18 cellular contexts compared by ENCODE assay signal in genomic region chr4:123849495-123849894, GRCh38.
DNase-seq lines count a peak whose midpoint lies in the region; ATAC-seq and TF ChIP-seq lines count a peak whose summit lies in the region.
"Had no signal": no experiment of that assay in that cellular context is flagged by ENCODE, and none has a peak within 500 bp of the region (broad histone marks: within the 10 kb centered on the region; RNA-seq: fewer than 3 reads in every experiment).

No MANE protein-coding gene starts in this region.

- H3K4me1 ChIP-seq in left ventricle myocardium inferior (peaks cover 11% of the 10 kb centered on the region), right atrium auricular region (no peaks in the 10 kb centered on the region), smooth muscle cell (ENCODE audit: low read depth) (peaks cover 6% of the 10 kb centered on the region)

- H3K27ac ChIP-seq in left ventricle myocardium inferior (replicated peaks): peak overlapping the region; percentile 70
- peak overlapping the region in 1 of 2 donors; percentile 54 for H3K27ac ChIP-seq in right atrium auricular region
- no peak overlapping the region for H3K27ac ChIP-seq in smooth muscle cell (ENCODE audit: low read depth)
- H3K27ac ChIP-seq: KMS-11, PC-9, SJCRH30 had no signal

- ATAC-seq in esophagus mucosa: no peak

- intact Hi-C loops in left ventricle myocardium inferior (cut with micrococcal nuclease): no loop called here

- H4K20me1 ChIP-seq in smooth muscle cell (ENCODE audit: low read depth): no peaks in the 10 kb centered on the region

- H3K36me3 ChIP-seq in left ventricle myocardium inferior: no peaks in the 10 kb centered on the region
- no peaks in the 10 kb centered on the region for H3K36me3 ChIP-seq in right atrium auricular region
- no peaks in the 10 kb centered on the region for H3K36me3 ChIP-seq in smooth muscle cell (ENCODE audit: low read depth)

- no peak overlapping the region for H3K9ac ChIP-seq in smooth muscle cell (ENCODE audit: low read depth)
- H3K9ac ChIP-seq: KMS-11 had no signal

- H3K27me3 ChIP-seq in left ventricle myocardium inferior (ENCODE audit: low read depth) (no peaks in the 10 kb centered on the region), right atrium auricular region (no peaks in the 10 kb centered on the region), smooth muscle cell (ENCODE audit: low read depth) (no peaks in the 10 kb centered on the region)
- H3K27me3 ChIP-seq: SJCRH30 had no signal

- no peaks in the 10 kb centered on the region for H3F3A ChIP-seq in smooth muscle cell (ENCODE audit: low read depth)

- H3K9me3 ChIP-seq in left ventricle myocardium inferior (replicated peaks) (peaks cover 11% of the 10 kb centered on the region), right atrium auricular region (no peaks in the 10 kb centered on the region), smooth muscle cell (replicated peaks; ENCODE audit: low read depth) (no peaks in the 10 kb centered on the region)
- H3K9me3 ChIP-seq: SJCRH30 had no signal

- peak overlapping the region; percentile 73 for H2AFZ ChIP-seq in smooth muscle cell (ENCODE audit: low read depth)
- H2AFZ ChIP-seq: PC-9 had no signal

- TF ChIP-seq CTCF in left ventricle myocardium inferior (IDR thresholded peaks at IDR 0.05; ENCODE audit: borderline replicate concordance): no peak
- no peak for TF ChIP-seq CTCF in right atrium auricular region (IDR thresholded peaks at IDR 0.05)
- no peak for TF ChIP-seq CTCF in smooth muscle cell (IDR thresholded peaks at IDR 0.05; ENCODE audit: borderline replicate concordance, insufficient read depth, poor library complexity, severe bottlenecking)

- DNase-seq in NCI-H1105 treated with DMSO at 0.1 percent for 48 hours (lab: John Stamatoyannopoulos, UW) (peak; percentile 14), NCI-H1105 (lab: John Stamatoyannopoulos, UW) (no peak), left ventricle myocardium inferior (no peak), right atrium auricular region (ENCODE audit: low spot score) (no peak), left kidney (ENCODE audit: low read depth, low spot score) (peak; percentile 12), smooth muscle cell (lab: John Stamatoyannopoulos, UW; ENCODE audit: unreplicated experiment) (no peak), KG1 (lab: John Stamatoyannopoulos, UW) (no peak)
- DNase-seq: 8988T, H9, NCI-H1436 treated with DMSO at 0.1 percent for 48 hours, NCI-H2029, NCI-H2171 treated with DMSO at 0.1 percent for 48 hours, NCI-H446, NCI-H774, PC-9, SJCRH30 had no signal

- 63% methylated on average over 1 of the region's 1 CpG for WGBS in smooth muscle cell (ENCODE audit: low lambda C conversion rate)

- no peak overlapping the region for H3K4me2 ChIP-seq in smooth muscle cell
- H3K4me2 ChIP-seq: KMS-11, PC-9 had no signal

- H3K4me3 ChIP-seq in left ventricle myocardium inferior: no peak overlapping the region
- H3K4me3 ChIP-seq in right atrium auricular region: no peak overlapping the region
- H3K4me3 ChIP-seq in smooth muscle cell: no peak overlapping the region
- H3K4me3 ChIP-seq: PC-9, SJCRH30 had no signal

- no peaks in the 10 kb centered on the region for H3K79me2 ChIP-seq in smooth muscle cell (ENCODE audit: low read depth)

Comparison
In these comparisons a context has a peak if more than half of its experiments do, and no peak if none do; other contexts are left out.
1. DNase-seq: peak in NCI-H1105 treated with DMSO at 0.1 percent for 48 hours (single experiment) and left kidney (single experiment); none in NCI-H1105 (single experiment), left ventricle myocardium inferior (single experiment), right atrium auricular region (single experiment), smooth muscle cell (single experiment) and KG1 (single experiment).